ENCODE assay signal across 11 cellular contexts in the genomic region with DNA sequence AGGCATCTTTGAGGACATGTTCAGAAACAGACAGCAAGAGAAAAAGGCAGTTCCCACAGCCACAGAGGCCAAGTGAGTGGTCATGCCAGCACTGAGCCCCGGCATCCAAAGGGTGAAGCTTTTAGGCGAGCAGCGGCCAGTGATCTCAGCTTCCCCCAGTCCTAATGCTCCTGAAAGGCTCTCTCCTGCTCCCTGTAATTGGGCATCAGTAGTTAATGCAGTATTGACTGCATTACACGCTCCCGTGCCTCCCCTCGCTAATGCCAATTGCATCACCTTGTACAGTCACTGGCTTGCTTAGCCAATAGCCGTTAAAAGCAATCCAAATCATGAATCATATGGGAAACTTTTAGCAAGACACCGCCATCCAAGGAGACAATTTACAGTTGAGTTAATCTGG. TPM values are rescaled to one million over a fixed set of nuclear protein-coding genes. Genes with fewer than 3 reads are reported as not detected.
DNase-seq lines count a peak whose midpoint lies in the region; ATAC-seq and TF ChIP-seq lines count a peak whose summit lies in the region.
"Had no signal": no experiment of that assay in that cellular context is flagged by ENCODE, and none has a peak within 500 bp of the region (broad histone marks: within the 10 kb centered on the region; RNA-seq: fewer than 3 reads in every experiment).

No MANE protein-coding gene starts in this region.

- in situ Hi-C loops in astrocyte of the cerebellum (cut with HindIII; ENCODE audit: low sequenced_read_pairs): no loop called here

- peaks cover 0 to 29% (median 6%) of the 10 kb centered on the region in 3 donors for H3K4me1 ChIP-seq in gastroesophageal sphincter

- H3K9me3 ChIP-seq in gastroesophageal sphincter: no peaks in the 10 kb centered on the region

- H3K4me3 ChIP-seq in astrocyte of the cerebellum (ENCODE audit: low read depth, low read length) (no peak overlapping the region), gastroesophageal sphincter (no peak overlapping the region)

- H3K27me3 ChIP-seq in gastroesophageal sphincter: peaks cover 6% of the 10 kb centered on the region

- H3K36me3 ChIP-seq in gastroesophageal sphincter: no peaks in the 10 kb centered on the region

- no peak for TF ChIP-seq EP300 in gastroesophageal sphincter (IDR thresholded peaks at IDR 0.05)

- peak; percentile 49 for DNase-seq in AG09319 (ENCODE audit: extremely low read depth, low read depth)
- peak; percentile 49 for DNase-seq in HT1080 (ENCODE audit: low read depth)
- peak; percentile 50 for DNase-seq in astrocyte of the cerebellum (ENCODE audit: low read depth)
- peak; percentile 86 for DNase-seq in kidney tubule cell (ENCODE audit: low spot score)
- no peak for DNase-seq in hypothalamus (lab: John Stamatoyannopoulos, UW)
- DNase-seq: activated CD4-positive, alpha-beta T cell treated with anti-CD3 and anti-CD28 coated beads for 36 hours; CD4-positive, alpha-beta memory T cell; H7 had no signal

- TF ChIP-seq CTCF in AG09319 (IDR thresholded peaks at IDR 0.05; ENCODE audit: low read depth, low read length): no peak
- TF ChIP-seq CTCF in astrocyte of the cerebellum (IDR thresholded peaks at IDR 0.05; ENCODE audit: low read depth, low read length, missing control alignments): no peak
- TF ChIP-seq CTCF in gastroesophageal sphincter (IDR thresholded peaks at IDR 0.05): no peak

- H3K27ac ChIP-seq in gastroesophageal sphincter: no peak overlapping the region

- ATAC-seq in gastroesophageal sphincter (no peak), GM19455 (IDR thresholded peaks at IDR 0.05; ENCODE audit: unreplicated experiment) (no peak), HG03469 (IDR thresholded peaks at IDR 0.05; ENCODE audit: unreplicated experiment) (no peak)
- ATAC-seq: activated CD4-positive, alpha-beta T cell treated with anti-CD3 and anti-CD28 coated beads for 36 hours had no signal

- no peak for TF ChIP-seq POLR2A in gastroesophageal sphincter (IDR thresholded peaks at IDR 0.05)

- 37 to 50% methylated on average over 2 to 6 of the region's 8 CpGs for WGBS in gastroesophageal sphincter (ENCODE audit: low coverage in 1 of 2), 2 donors

RNA-seq across cellular contexts. Expression of a gene that starts 4.9 kb away (rescaled TPM):
- 0.18 and 0.30 TPM in 2 replicates for total RNA-seq in HT1080 (2014; rRNA removed; shearing (Covaris generic))
- polyA plus RNA-seq in HT1080 (2015; cell fraction: cytosol; rRNA removed): 0.14 and 0.22 TPM in 2 replicates
- polyA plus RNA-seq in HT1080 (2015; cell fraction: nucleus; rRNA removed): 1.5 TPM in 1 of 2 replicates, not detected in the other
- not detected for total RNA-seq in gastroesophageal sphincter
- total RNA-seq: activated CD4-positive, alpha-beta T cell treated with anti-CD3 and anti-CD28 coated beads for 36 hours; CD4-positive, alpha-beta memory T cell had no signal
- polyA plus RNA-seq: CD4-positive, alpha-beta memory T cell had no signal

Comparison
In these comparisons a context has a peak if more than half of its experiments do, and no peak if none do; other contexts are left out.
1. DNase-seq: peak in AG09319 (single experiment), HT1080 (single experiment), astrocyte of the cerebellum (single experiment) and kidney tubule cell (single experiment); none in hypothalamus (0 of 51).